ENCODE assay signal across 8 cellular contexts in the genomic region with DNA sequence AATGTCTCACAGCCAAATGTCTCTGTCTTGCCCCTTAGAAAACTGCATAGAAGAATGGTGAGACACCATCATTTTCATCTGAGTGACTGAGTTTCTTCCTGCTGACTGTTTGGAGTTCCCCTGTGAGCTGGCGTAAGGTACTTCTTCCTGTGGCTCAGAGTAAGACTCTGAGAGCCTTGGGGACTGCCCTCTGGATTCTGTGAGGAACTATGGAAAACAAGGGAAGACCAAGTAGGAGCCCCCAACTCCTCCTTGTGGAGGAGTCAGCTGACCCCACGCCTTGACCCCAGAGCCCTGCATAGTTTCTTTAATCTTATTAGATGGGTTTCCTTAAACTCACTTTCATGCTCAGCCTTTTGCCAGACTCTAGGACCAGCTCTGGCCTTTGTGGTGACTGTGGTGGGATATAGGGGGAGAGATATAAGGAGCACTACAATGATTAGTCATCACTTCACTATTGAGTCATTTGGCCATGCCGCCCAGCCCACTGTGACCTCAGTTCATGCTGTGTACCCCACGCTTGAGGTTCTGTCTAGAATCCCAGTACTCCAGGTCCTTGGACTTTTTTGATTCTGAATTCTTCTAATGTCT. TPM values are rescaled to one million over a fixed set of nuclear protein-coding genes. Genes with fewer than 3 reads are reported as not detected.
DNase-seq lines count a peak whose midpoint lies in the region; ATAC-seq and TF ChIP-seq lines count a peak whose summit lies in the region.

No MANE protein-coding gene starts in this region.

- no peaks in the 10 kb centered on the region for H3K27me3 ChIP-seq in BE2C

- peaks cover 7% of the 10 kb centered on the region; the same call in 1 of the 2 replicates for H3K36me3 ChIP-seq in BE2C

- DNase-seq in RKO (ENCODE audit: low spot score) (peak; percentile 50), BE2C (no peak), amygdala (lab: John Stamatoyannopoulos, UW) (no peak), NCI-H2171 treated with DMSO at 0.1 percent for 48 hours (lab: John Stamatoyannopoulos, UW) (no peak)
- peak; percentile 76 for DNase-seq in activated naive CD8-positive, alpha-beta T cell treated with anti-CD3 and anti-CD28 coated beads for 36 hours
- DNase-seq in stimulated activated CD4-positive, alpha-beta T cell treated with anti-CD3 and anti-CD28 coated beads, Interleukin-15, amount 100 ng/mL, for 24 hours: peak; percentile 81

- no peaks in the 10 kb centered on the region for H3K27me3 Mint-ChIP-seq in activated naive CD8-positive, alpha-beta T cell treated with anti-CD3 and anti-CD28 coated beads for 36 hours

- H3K4me1 ChIP-seq in BE2C: peaks cover 25% of the 10 kb centered on the region

- H3K4me3 Mint-ChIP-seq in activated naive CD8-positive, alpha-beta T cell treated with anti-CD3 and anti-CD28 coated beads for 36 hours: peak overlapping the region; percentile 61

- no peak for TF ChIP-seq CTCF in BE2C (IDR thresholded peaks at IDR 0.05; ENCODE audit: low read depth, low read length)

- H3K9me3 ChIP-seq in BE2C: no peaks in the 10 kb centered on the region

- H3K36me3 Mint-ChIP-seq in activated naive CD8-positive, alpha-beta T cell treated with anti-CD3 and anti-CD28 coated beads for 36 hours: peaks cover 61% of the 10 kb centered on the region

- no peak overlapping the region for H3K4me3 ChIP-seq in BE2C (ENCODE audit: low read depth, low read length)

- peak overlapping the region; percentile 96 for H3K27ac Mint-ChIP-seq in activated naive CD8-positive, alpha-beta T cell treated with anti-CD3 and anti-CD28 coated beads for 36 hours

- no peaks in the 10 kb centered on the region for H3K9me3 Mint-ChIP-seq in activated naive CD8-positive, alpha-beta T cell treated with anti-CD3 and anti-CD28 coated beads for 36 hours

- peaks cover 83% of the 10 kb centered on the region for H3K4me1 Mint-ChIP-seq in activated naive CD8-positive, alpha-beta T cell treated with anti-CD3 and anti-CD28 coated beads for 36 hours

- ATAC-seq in GM18508 (IDR thresholded peaks at IDR 0.05; ENCODE audit: insufficient read depth, unreplicated experiment) (peak; percentile 67), HG02763 (IDR thresholded peaks at IDR 0.05; ENCODE audit: unreplicated experiment) (peak; percentile 80)

RNA-seq across cellular contexts. Expression of gene FAM133B, which starts 51.8 kb away (rescaled TPM):
- total RNA-seq in activated naive CD8-positive, alpha-beta T cell treated with anti-CD3 and anti-CD28 coated beads for 36 hours: 10 to 100 TPM; 32.1 to 36.3 TPM
- 30.4 TPM for polyA plus RNA-seq in BE2C (2012; ENCODE audit: insufficient read depth, insufficient read length, low read depth)

Comparison
In these comparisons a context has a peak if more than half of its experiments do, and no peak if none do; other contexts are left out.
1. DNase-seq: peak in RKO (single experiment), activated naive CD8-positive, alpha-beta T cell treated with anti-CD3 and anti-CD28 coated beads for 36 hours (single experiment) and stimulated activated CD4-positive, alpha-beta T cell treated with anti-CD3 and anti-CD28 coated beads, Interleukin-15, amount 100 ng/mL, for 24 hours (single experiment); none in BE2C (single experiment), amygdala (0 of 56) and NCI-H2171 treated with DMSO at 0.1 percent for 48 hours (single experiment).